15 cellular contexts compared by ENCODE assay signal in the genomic region with DNA sequence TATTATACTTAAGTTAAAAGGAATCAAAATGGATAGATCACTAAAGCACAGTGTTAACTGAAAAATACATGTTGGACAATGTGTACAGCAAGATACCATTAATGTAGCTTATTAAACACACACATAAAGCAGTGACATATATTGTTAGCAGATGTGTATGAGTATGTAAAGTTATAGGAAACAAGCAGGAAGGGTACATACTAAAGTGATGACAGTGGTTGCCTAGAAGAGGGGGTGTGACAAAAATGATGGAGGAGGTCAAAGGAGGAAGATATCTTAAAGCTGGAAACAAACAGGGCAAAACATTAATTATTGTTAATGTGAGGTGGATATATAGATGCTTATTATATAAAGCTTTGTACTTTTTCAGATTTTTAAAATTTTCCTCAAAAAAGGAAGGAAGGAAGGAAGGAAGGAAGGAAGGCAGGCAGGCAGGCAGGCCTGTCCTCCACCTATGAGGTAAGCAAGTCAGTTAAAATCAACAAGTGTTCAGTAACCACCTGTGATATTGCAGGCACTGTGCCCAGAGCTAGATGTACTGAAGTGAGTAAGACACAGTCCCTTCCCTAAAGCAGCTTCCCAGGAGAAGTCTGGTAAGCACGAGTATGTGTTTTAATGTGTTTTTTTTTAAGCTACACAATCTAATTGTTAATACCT.
A peak's percentile ranks its signal among the peaks of the same experiment; 100 is the strongest.
DNase-seq lines count a peak whose midpoint lies in the region; ATAC-seq and TF ChIP-seq lines count a peak whose summit lies in the region.
"Had no signal": no experiment of that assay in that cellular context is flagged by ENCODE, and none has a peak within 500 bp of the region (broad histone marks: within the 10 kb centered on the region; RNA-seq: fewer than 3 reads in every experiment).

No MANE protein-coding gene starts in this region.

- H3K9ac ChIP-seq in H9 (ENCODE audit: extremely low read depth, insufficient read length, low read length): no peak overlapping the region

- H3K27me3 Mint-ChIP-seq in HFFc6 (ENCODE audit: insufficient read depth) (no peaks in the 10 kb centered on the region), H9 (ENCODE audit: low read depth) (no peaks in the 10 kb centered on the region)

- H2BK120ac ChIP-seq in H9 (ENCODE audit: low read depth, low read length, poor library complexity, severe bottlenecking): no peak overlapping the region

- H3K23ac ChIP-seq in H9 (ENCODE audit: insufficient read length, low read depth, low read length): no peak overlapping the region

- H3K79me1 ChIP-seq in H9 (ENCODE audit: insufficient read depth, low read depth, low read length, poor library complexity, severe bottlenecking): no peaks in the 10 kb centered on the region

- H3K4me3 Mint-ChIP-seq in HFFc6 (no peak overlapping the region), H9 (no peak overlapping the region)
- H3K4me3 Mint-ChIP-seq: B cell had no signal

- no CpG with 5 or more reads among the region's 1 CpG for WGBS in H9 (ENCODE audit: extremely low coverage, insufficient read length, low lambda C conversion rate)

- H4K5ac ChIP-seq in H9 (ENCODE audit: insufficient read length, low read depth, low read length): no peak overlapping the region

- H2BK20ac ChIP-seq in H9 (ENCODE audit: low read depth, low read length, poor library complexity, severe bottlenecking): no peak overlapping the region

- H2AK5ac ChIP-seq in H9 (ENCODE audit: insufficient read length, low read length): no peak overlapping the region

- no peak overlapping the region for H3K27ac ChIP-seq in H9 (ENCODE audit: insufficient read length, low read depth, low read length)
- H3K27ac ChIP-seq: esophagus muscularis mucosa had no signal

- no peaks in the 10 kb centered on the region for H4K20me1 ChIP-seq in H9 (ENCODE audit: control insufficient read depth, insufficient read depth, insufficient read length)

- no peak overlapping the region for H2BK12ac ChIP-seq in H9 (ENCODE audit: insufficient read length, low read depth, low read length)

- H3K4me1 ChIP-seq in H9 (ENCODE audit: insufficient read depth, low read length): no peaks in the 10 kb centered on the region
- H3K4me1 ChIP-seq: esophagus muscularis mucosa had no signal

- H3K4me3 ChIP-seq in AG04449 (ENCODE audit: low read depth, low read length): no peak overlapping the region
- H3K4me3 ChIP-seq: esophagus muscularis mucosa had no signal

- peak; percentile 9 for DNase-seq in AG04449 (ENCODE audit: low read depth, low spot score)
- peak; percentile 12 for DNase-seq in HFFc6
- DNase-seq in RPMI7951 (ENCODE audit: low read depth): peak; percentile 36
- DNase-seq in iris pigment epithelial cell (ENCODE audit: low read depth): peak; percentile 83
- DNase-seq in hepatic stellate cell (ENCODE audit: low spot score): no peak
- no peak for DNase-seq in H9
- DNase-seq in left ventricle myocardium superior: no peak
- DNase-seq: activated CD4-positive, alpha-beta T cell treated with anti-CD3 and anti-CD28 coated beads, Interleukin-2, amount 50 U/mL, for 1 hour; NCI-H2171 treated with DMSO at 0.1 percent for 48 hours; stimulated activated CD4-positive, alpha-beta T cell treated with anti-CD3 and anti-CD28 coated beads, Interleukin-4, amount 100 ng/mL, for 24 hours; stimulated activated naive CD4-positive, alpha-beta T cell; T1000 had no signal

- H3K4me1 Mint-ChIP-seq in HFFc6 (ENCODE audit: low read depth) (peaks cover 23% of the 10 kb centered on the region), H9 (no peaks in the 10 kb centered on the region; a peak in 1 of 4 replicates)
- H3K4me1 Mint-ChIP-seq: B cell had no signal

- H3K23me2 ChIP-seq in H9 (ENCODE audit: insufficient read length, low read depth, low read length, poor library complexity, severe bottlenecking): no peaks in the 10 kb centered on the region

- no peaks in the 10 kb centered on the region for H3K27me3 ChIP-seq in H9 (ENCODE audit: insufficient read depth, low read length)
- H3K27me3 ChIP-seq: esophagus muscularis mucosa had no signal

- no peak overlapping the region for H3K56ac ChIP-seq in H9 (ENCODE audit: insufficient read length, low read depth, low read length)

- no peak overlapping the region for H4K8ac ChIP-seq in H9 (replicated peaks; ENCODE audit: insufficient read length, low read depth, low read length)

- H4K91ac ChIP-seq in H9 (ENCODE audit: insufficient read length, low read depth, low read length): no peak overlapping the region

- TF ChIP-seq CTCF in AG04449 (IDR thresholded peaks at IDR 0.05; ENCODE audit: insufficient read depth, low read length, missing control alignments) (no peak), HFFc6 (IDR thresholded peaks at IDR 0.05) (no peak), H9 (conservative IDR thresholded peaks at IDR 0.05) (no peak)

- H3K27ac Mint-ChIP-seq in HFFc6: no peak overlapping the region
- no peak overlapping the region for H3K27ac Mint-ChIP-seq in H9
- H3K27ac Mint-ChIP-seq: B cell had no signal

- no peaks in the 10 kb centered on the region for H3K79me2 ChIP-seq in H9 (ENCODE audit: insufficient read depth, low read length)

- no peak overlapping the region for H3K4me2 ChIP-seq in H9 (ENCODE audit: insufficient read depth, insufficient read length, low read length)

- POLR2A ChIA-PET in AG04449 (lab: Yijun Ruan, JAX): no interaction called here

- no peak overlapping the region for H2AFZ ChIP-seq in H9 (ENCODE audit: low read length)

- ATAC-seq in GM18520 (IDR thresholded peaks at IDR 0.05; ENCODE audit: unreplicated experiment) (no peak), left ventricle myocardium superior (no peak)

- H2BK15ac ChIP-seq in H9 (ENCODE audit: low read depth, low read length): no peak overlapping the region

- no peak overlapping the region for H2BK5ac ChIP-seq in H9 (ENCODE audit: insufficient read length, low read length)

- no peak overlapping the region for H3K4ac ChIP-seq in H9 (ENCODE audit: low read depth, low read length)

- intact Hi-C loops in left ventricle myocardium superior (cut with micrococcal nuclease): no loop called here

- CTCF ChIA-PET in AG04449 (lab: Yijun Ruan, JAX): interaction anchor here (1.2 kb wide), 1 partner anchor 736 kb away, joined by 3 read pairs; no protein-coding TSS in a partner anchor

- no peak overlapping the region for H3K14ac ChIP-seq in H9 (ENCODE audit: insufficient read depth, low read length)

- H3K18ac ChIP-seq in H9 (ENCODE audit: insufficient read length, low read depth, low read length): no peak overlapping the region

- no peaks in the 10 kb centered on the region for H3K9me3 Mint-ChIP-seq in HFFc6
- no peaks in the 10 kb centered on the region for H3K9me3 Mint-ChIP-seq in H9

- no peaks in the 10 kb centered on the region for H3K36me3 Mint-ChIP-seq in HFFc6 (ENCODE audit: low read depth)
- H3K36me3 Mint-ChIP-seq in H9 (ENCODE audit: insufficient read depth in 1 of 3, low read depth in 3 of 3): no peaks in the 10 kb centered on the region

- no peak overlapping the region for H3T11ph ChIP-seq in H9 (ENCODE audit: low read length)

- H3K9me3 ChIP-seq in H9 (ENCODE audit: control insufficient read depth, low read depth, low read length): no peaks in the 10 kb centered on the region
- H3K9me3 ChIP-seq: esophagus muscularis mucosa had no signal

Comparison
In these comparisons a context has a peak if more than half of its experiments do, and no peak if none do; other contexts are left out.
1. DNase-seq: peak in AG04449 (single experiment), HFFc6 (single experiment), RPMI7951 (single experiment) and iris pigment epithelial cell (single experiment); none in hepatic stellate cell (single experiment), H9 (single experiment) and left ventricle myocardium superior (single experiment).